8 cellular contexts compared by ENCODE assay signal in genomic region chr17:45231481-45232116, GRCh38. TPM values are rescaled to one million over a fixed set of nuclear protein-coding genes. Genes with fewer than 3 reads are reported as not detected.
DNase-seq lines count a peak whose midpoint lies in the region; ATAC-seq and TF ChIP-seq lines count a peak whose summit lies in the region.

No MANE protein-coding gene starts in this region.

- H3K27ac ChIP-seq in foreskin keratinocyte (no peak overlapping the region), subcutaneous abdominal adipose tissue (ENCODE audit: low read depth, low read length) (peak overlapping the region; percentile 46)

- peak; percentile 31 for DNase-seq in activated gamma-delta T cell treated with Interleukin-2 at 50 U/mL for 16 hours
- no peak for DNase-seq in activated gamma-delta T cell (lab: John Stamatoyannopoulos, UW)
- peak; percentile 32 for DNase-seq in SHP77 treated with DMSO at 0.1 percent for 48 hours (lab: John Stamatoyannopoulos, UW)
- no peak for DNase-seq in foreskin keratinocyte
- no peak for DNase-seq in pons (ENCODE audit: low spot score)
- no peak for DNase-seq in GF-D8 (lab: John Stamatoyannopoulos, UW)

- TF ChIP-seq CTCF in foreskin keratinocyte (conservative IDR thresholded peaks at IDR 0.05) = peak; percentile 46

- ATAC-seq in foreskin keratinocyte (no peak), HG02588 (IDR thresholded peaks at IDR 0.05; ENCODE audit: unreplicated experiment) (no peak)

- peak overlapping the region in 1 of 5 donors; percentile 9 for H3K4me3 ChIP-seq in subcutaneous abdominal adipose tissue (ENCODE audit: low read depth in 1 of 5, low read length in 5 of 5)

- H3K9me3 ChIP-seq in subcutaneous abdominal adipose tissue (ENCODE audit: control insufficient read depth in 5 of 5, low read length in 5 of 5) = no peaks in the 10 kb centered on the region

- H3K27me3 ChIP-seq in foreskin keratinocyte (no peaks in the 10 kb centered on the region), subcutaneous abdominal adipose tissue (ENCODE audit: control insufficient read depth in 5 of 5, insufficient read depth in 4 of 5, low read length in 5 of 5) (no peaks in the 10 kb centered on the region)

- H3K36me3 ChIP-seq in subcutaneous abdominal adipose tissue (ENCODE audit: control insufficient read depth in 5 of 5, insufficient read depth in 5 of 5, low read length in 5 of 5) = peaks cover 0 to 24% (median 10%) of the 10 kb centered on the region in 5 donors

- H3K4me1 ChIP-seq in foreskin keratinocyte (no peaks in the 10 kb centered on the region), subcutaneous abdominal adipose tissue (ENCODE audit: control insufficient read depth in 5 of 5, insufficient read depth in 5 of 5, low read length in 5 of 5) (peaks cover 10 to 53% (median 51%) of the 10 kb centered on the region in 5 donors)

- no peak overlapping the region for H3K9ac ChIP-seq in subcutaneous abdominal adipose tissue (ENCODE audit: low read length in 5 of 5)

RNA-seq across cellular contexts. Expression of gene FMNL1, which starts 9.9 kb away (rescaled TPM):
- 0.48 and 1.6 TPM in 2 replicates for total RNA-seq in foreskin keratinocyte
- 0.91 and 2.0 TPM in 2 replicates for polyA plus RNA-seq in foreskin keratinocyte

RNA-seq across cellular contexts. Expression of gene SPATA32, which starts 30.3 kb away (rescaled TPM):
- total RNA-seq in foreskin keratinocyte = not detected in 2 replicates
- not detected in 2 replicates for polyA plus RNA-seq in foreskin keratinocyte

Comparison
In these comparisons a context has a peak if more than half of its experiments do, and no peak if none do; other contexts are left out.
1. DNase-seq: peak in activated gamma-delta T cell treated with Interleukin-2 at 50 U/mL for 16 hours (single experiment) and SHP77 treated with DMSO at 0.1 percent for 48 hours (single experiment); none in activated gamma-delta T cell (single experiment), foreskin keratinocyte (0 of 2), pons (single experiment) and GF-D8 (single experiment).